9 cellular contexts compared by ENCODE assay signal in genomic region chr4:8634773-8635172, GRCh38. TPM values are rescaled to one million over a fixed set of nuclear protein-coding genes. Genes with fewer than 3 reads are reported as not detected.
"Had no signal": no experiment of that assay in that cellular context is flagged by ENCODE, and none has a peak within 500 bp of the region (broad histone marks: within the 10 kb centered on the region; RNA-seq: fewer than 3 reads in every experiment).

No MANE protein-coding gene starts in this region.

RNA-seq across cellular contexts. Expression of gene CPZ, which starts 42.2 kb away (rescaled TPM):
- total RNA-seq: naive thymus-derived CD8-positive, alpha-beta T cell; natural killer cell treated with Interleukin-12 subunit alpha and Interleukin-12 subunit beta and Interleukin-15 and Interleukin-18, amount 100 ng/mL, for 72 hours; neural crest cell; psoas muscle had no signal
- polyA plus RNA-seq: naive thymus-derived CD8-positive, alpha-beta T cell had no signal

RNA-seq across cellular contexts. Expression of gene GPR78, which starts 54.6 kb away (rescaled TPM):
- total RNA-seq: naive thymus-derived CD8-positive, alpha-beta T cell; natural killer cell treated with Interleukin-12 subunit alpha and Interleukin-12 subunit beta and Interleukin-15 and Interleukin-18, amount 100 ng/mL, for 72 hours; neural crest cell; pancreas; psoas muscle; renal cortical epithelial cell; right lobe of liver; suprapubic skin had no signal
- polyA plus RNA-seq: naive thymus-derived CD8-positive, alpha-beta T cell; psoas muscle; small intestine had no signal
